ENCODE assay signal across 10 cellular contexts in the genomic region with DNA sequence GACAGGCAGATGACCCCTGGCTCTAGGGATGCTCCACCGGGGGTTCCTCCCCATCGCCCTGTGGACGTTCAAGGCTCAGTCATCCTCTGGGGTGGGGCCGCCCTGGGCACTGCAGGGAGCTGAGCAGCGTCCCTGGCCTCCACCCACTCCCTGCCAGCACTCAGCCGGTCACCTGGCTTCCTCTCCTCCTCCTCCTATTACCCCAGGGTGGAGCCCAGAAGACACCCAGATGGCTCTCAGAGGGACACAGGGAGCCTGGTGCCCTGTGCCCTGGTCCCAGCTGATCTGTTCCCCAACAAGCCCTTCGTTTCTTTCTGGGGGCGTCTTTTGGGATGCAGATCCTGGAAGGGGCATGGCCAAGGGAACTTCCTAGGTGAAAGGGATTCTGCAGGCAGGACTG. TPM values are rescaled to one million over a fixed set of nuclear protein-coding genes. Genes with fewer than 3 reads are reported as not detected.
DNase-seq lines count a peak whose midpoint lies in the region; ATAC-seq and TF ChIP-seq lines count a peak whose summit lies in the region.
"Had no signal": no experiment of that assay in that cellular context is flagged by ENCODE, and none has a peak within 500 bp of the region (broad histone marks: within the 10 kb centered on the region; RNA-seq: fewer than 3 reads in every experiment).

No MANE protein-coding gene starts in this region.

- TF ChIP-seq POLR2A in ovary (IDR thresholded peaks at IDR 0.05) = no peak

- H3K27me3 Mint-ChIP-seq in CD8-positive, alpha-beta T cell (ENCODE audit: low read depth) = no peaks in the 10 kb centered on the region
- H3K27me3 Mint-ChIP-seq in IgD-negative memory B cell = peaks cover 3% of the 10 kb centered on the region
- H3K27me3 Mint-ChIP-seq in central memory CD8-positive, alpha-beta T cell = no peaks in the 10 kb centered on the region

- intact Hi-C loops in CD8-positive, alpha-beta T cell (cut with DNase I, micrococcal nuclease) = no loop called here
- intact Hi-C loops in ovary (cut with DNase I) = loop anchor here in 2 of 4 donors (5.0 kb wide), 2 partner anchors 32 to 37 kb away; partner anchors contain the start of gene BTBD2 (in 1 of the 2)

- TF ChIP-seq CTCF in CD8-positive, alpha-beta T cell (IDR thresholded peaks at IDR 0.05) = no peak
- no peak for TF ChIP-seq CTCF in ovary (IDR thresholded peaks at IDR 0.05)

- H3K4me1 ChIP-seq in CD8-positive, alpha-beta T cell (ENCODE audit: insufficient read depth, low read length) = peaks cover 71% of the 10 kb centered on the region
- peaks cover 27% of the 10 kb centered on the region for H3K4me1 ChIP-seq in ovary (ENCODE audit: insufficient read depth)

- H3K9me3 ChIP-seq in CD8-positive, alpha-beta T cell (ENCODE audit: low read length) = no peaks in the 10 kb centered on the region
- no peaks in the 10 kb centered on the region for H3K9me3 ChIP-seq in ovary

- no peak for DNase-seq in CD8-positive, alpha-beta T cell
- no peak for DNase-seq in central memory CD8-positive, alpha-beta T cell (ENCODE audit: low spot score in 2 of 2)
- DNase-seq in ovary = peak in 3 of 5 donors; percentile 39 to 53 (median 53)
- no peak for DNase-seq in stimulated activated CD4-positive, alpha-beta T cell treated with anti-CD3 and anti-CD28 coated beads, Interleukin-1b, Interleukin-23, amount 100 ng/mL, for 48 hours
- no peak for DNase-seq in NCI-H1417 treated with DMSO at 0.1 percent for 48 hours (lab: John Stamatoyannopoulos, UW)
- DNase-seq: NCI-H2081, SHP77 had no signal

- WGBS in ovary, 3 donors = 64 to 78% (median 69%) methylated on average over 8 of the region's 8 CpGs

- no peak overlapping the region for H3K27ac ChIP-seq in CD8-positive, alpha-beta T cell (ENCODE audit: low read depth, low read length)
- H3K27ac ChIP-seq in ovary = peak overlapping the region; percentile 61 to 100

- H3K27ac Mint-ChIP-seq in CD8-positive, alpha-beta T cell = peak overlapping the region; percentile 76
- H3K27ac Mint-ChIP-seq in IgD-negative memory B cell = peak overlapping the region; percentile 98 to 99 (median 98)
- peak overlapping the region; percentile 78 for H3K27ac Mint-ChIP-seq in central memory CD8-positive, alpha-beta T cell (ENCODE audit: low read depth)

- no peak overlapping the region for H3K4me3 ChIP-seq in CD8-positive, alpha-beta T cell (ENCODE audit: low read depth, low read length)
- H3K4me3 ChIP-seq in ovary = no peak overlapping the region

- H3K36me3 ChIP-seq in CD8-positive, alpha-beta T cell (ENCODE audit: insufficient read depth, low read length) = no peaks in the 10 kb centered on the region
- no peaks in the 10 kb centered on the region for H3K36me3 ChIP-seq in ovary

- H3K9me3 Mint-ChIP-seq in CD8-positive, alpha-beta T cell = no peaks in the 10 kb centered on the region
- no peaks in the 10 kb centered on the region for H3K9me3 Mint-ChIP-seq in IgD-negative memory B cell
- no peaks in the 10 kb centered on the region for H3K9me3 Mint-ChIP-seq in central memory CD8-positive, alpha-beta T cell

- H3K4me1 Mint-ChIP-seq in CD8-positive, alpha-beta T cell (ENCODE audit: low read depth) = peaks cover 49% of the 10 kb centered on the region
- H3K4me1 Mint-ChIP-seq in IgD-negative memory B cell = peaks cover 17 to 32% (median 25%) of the 10 kb centered on the region in 3 donors
- H3K4me1 Mint-ChIP-seq in central memory CD8-positive, alpha-beta T cell = peaks cover 35% of the 10 kb centered on the region

- POLR2A ChIA-PET in CD8-positive, alpha-beta T cell (lab: Charles Lee) = no interaction called here

- no peak for TF ChIP-seq EP300 in ovary (IDR thresholded peaks at IDR 0.05)

- no peak overlapping the region for H3K4me3 Mint-ChIP-seq in CD8-positive, alpha-beta T cell
- H3K4me3 Mint-ChIP-seq in IgD-negative memory B cell = peak overlapping the region; percentile 74 to 90 (median 82)
- no peak overlapping the region for H3K4me3 Mint-ChIP-seq in central memory CD8-positive, alpha-beta T cell

- peaks cover 3% of the 10 kb centered on the region for H3K36me3 Mint-ChIP-seq in CD8-positive, alpha-beta T cell
- H3K36me3 Mint-ChIP-seq in IgD-negative memory B cell = peaks cover under 1% of the 10 kb centered on the region
- peaks cover 20% of the 10 kb centered on the region for H3K36me3 Mint-ChIP-seq in central memory CD8-positive, alpha-beta T cell (ENCODE audit: insufficient read depth)

- ATAC-seq in CD8-positive, alpha-beta T cell = no peak
- ATAC-seq in central memory CD8-positive, alpha-beta T cell (replicated peaks; ENCODE audit: extremely low read depth, poor library complexity, severe bottlenecking) = no peak
- ATAC-seq in GM19455 (IDR thresholded peaks at IDR 0.05; ENCODE audit: unreplicated experiment) (no peak), GM21576 (IDR thresholded peaks at IDR 0.05; ENCODE audit: unreplicated experiment) (no peak)

- no peaks in the 10 kb centered on the region for H3K27me3 ChIP-seq in CD8-positive, alpha-beta T cell (ENCODE audit: insufficient read depth, low read length)
- no peaks in the 10 kb centered on the region for H3K27me3 ChIP-seq in ovary

- CTCF ChIA-PET in CD8-positive, alpha-beta T cell (lab: Charles Lee) = interaction anchor here (3.8 kb wide), 1 partner anchor 14 kb away, joined by 21 read pairs; no protein-coding TSS in a partner anchor

RNA-seq across cellular contexts. Expression of gene MKNK2, which starts 3.7 kb away (rescaled TPM):
- total RNA-seq in CD8-positive, alpha-beta T cell = 100 to 1,000 TPM; 453 to 455 TPM
- polyA plus RNA-seq in IgD-negative memory B cell (83.9 TPM), ovary (10 to 100 TPM; 22.1 to 69.5 TPM)
- 100 to 1,000 TPM in 5 of 7 donors, 10 to 100 TPM in 2; 58.3 to 186 (median 122) TPM for total RNA-seq in ovary

RNA-seq across cellular contexts. Expression of gene BTBD2, which starts 39.2 kb away (rescaled TPM):
- total RNA-seq in CD8-positive, alpha-beta T cell = 10 to 100 TPM; 34.5 to 35.5 TPM
- polyA plus RNA-seq in IgD-negative memory B cell (8.2 TPM), ovary (10 to 100 TPM; 14.4 to 65.7 TPM)
- 100 to 1,000 TPM in 1 of 7 donors, 10 to 100 TPM in 6; 47.8 to 131 (median 90.2) TPM for total RNA-seq in ovary

RNA-seq across cellular contexts. Expression of gene MOB3A, which starts 41.4 kb away (rescaled TPM):
- 10 to 100 TPM; 76.7 to 80.0 TPM for total RNA-seq in CD8-positive, alpha-beta T cell
- polyA plus RNA-seq in IgD-negative memory B cell = 136 TPM
- total RNA-seq in ovary = 10 to 100 TPM; 16.6 to 61.5 (median 47.8) TPM
- polyA plus RNA-seq in ovary = 10 to 100 TPM; 21.1 to 22.5 TPM

RNA-seq across cellular contexts. Expression of gene IZUMO4, which starts 42.0 kb away (rescaled TPM):
- 10 to 100 TPM; 11.9 to 15.3 TPM for total RNA-seq in CD8-positive, alpha-beta T cell
- polyA plus RNA-seq in IgD-negative memory B cell = 0.83 TPM
- total RNA-seq in ovary = 10 to 100 TPM in 5 of 7 donors, 1 to 10 TPM in 2; 4.5 to 24.5 (median 10.7) TPM
- polyA plus RNA-seq in ovary = 10 to 100 TPM in 1 of 2 donors, 1 to 10 TPM in 1; 1.8 to 31.7 TPM

Comparison
In these comparisons a context has a peak if more than half of its experiments do, and no peak if none do; other contexts are left out.
1. DNase-seq: peak in ovary (3 of 5); none in CD8-positive, alpha-beta T cell (0 of 7), central memory CD8-positive, alpha-beta T cell (0 of 2), stimulated activated CD4-positive, alpha-beta T cell treated with anti-CD3 and anti-CD28 coated beads, Interleukin-1b, Interleukin-23, amount 100 ng/mL, for 48 hours (single experiment) and NCI-H1417 treated with DMSO at 0.1 percent for 48 hours (single experiment).
2. H3K4me3 Mint-ChIP-seq: peak in IgD-negative memory B cell (4 of 4); none in CD8-positive, alpha-beta T cell (single experiment) and central memory CD8-positive, alpha-beta T cell (single experiment).
3. Peak in every context shown above with its lines, with median percentiles within 50 percentile points of each other: H3K27ac Mint-ChIP-seq.